Comparison of ENCODE assay signal across 13 cellular contexts in genomic region chr7:130143986-130144618, GRCh38.
DNase-seq lines count a peak whose midpoint lies in the region; ATAC-seq and TF ChIP-seq lines count a peak whose summit lies in the region.
"Had no signal": no experiment of that assay in that cellular context is flagged by ENCODE, and none has a peak within 500 bp of the region (broad histone marks: within the 10 kb centered on the region; RNA-seq: fewer than 3 reads in every experiment).

No MANE protein-coding gene starts in this region.

- H3K4me1 ChIP-seq in GM23248 (ENCODE audit: insufficient read depth) = peaks cover 21% of the 10 kb centered on the region
- peaks cover 12% of the 10 kb centered on the region for H3K4me1 ChIP-seq in RWPE2 (ENCODE audit: insufficient read depth, poor library complexity, severe bottlenecking)
- peaks cover 29% of the 10 kb centered on the region for H3K4me1 ChIP-seq in osteoblast (ENCODE audit: insufficient read depth, low read length)

- peak overlapping the region; percentile 52 for H3K4me2 ChIP-seq in GM23248 (ENCODE audit: unreplicated experiment)
- peak overlapping the region; percentile 43 for H3K4me2 ChIP-seq in osteoblast (ENCODE audit: insufficient read depth, low read length)

- no peak overlapping the region for H3K9ac ChIP-seq in GM23248

- H3K27ac ChIP-seq in GM23248 (no peak overlapping the region; the same call in 1 of the 2 replicates), RWPE2 (ENCODE audit: poor library complexity, severe bottlenecking) (peak overlapping the region; percentile 81), osteoblast (ENCODE audit: low read depth, low read length) (peak overlapping the region; percentile 49)

- H3K36me3 ChIP-seq in GM23248 (ENCODE audit: low read depth) = no peaks in the 10 kb centered on the region
- no peaks in the 10 kb centered on the region for H3K36me3 ChIP-seq in RWPE2 (ENCODE audit: low read depth)
- H3K36me3 ChIP-seq in osteoblast (ENCODE audit: insufficient read depth, low read length) = no peaks in the 10 kb centered on the region

- 65 to 69% methylated on average over 8 of the region's 8 CpGs for WGBS in GM23248 (ENCODE audit: low coverage in 1 of 2, low lambda C conversion rate in 2 of 2, missing lambda C conversion rate in 2 of 2), 2 experiments

- H3K79me2 ChIP-seq in GM23248 (ENCODE audit: insufficient read depth) = no peaks in the 10 kb centered on the region
- H3K79me2 ChIP-seq in osteoblast (ENCODE audit: insufficient read depth, low read length) = no peaks in the 10 kb centered on the region

- H3F3A ChIP-seq in GM23248 (ENCODE audit: insufficient read depth) = peaks cover 7% of the 10 kb centered on the region; the same call in 1 of the 2 replicates

- H4K20me1 ChIP-seq in GM23248 (ENCODE audit: insufficient read depth) (no peaks in the 10 kb centered on the region), osteoblast (ENCODE audit: insufficient read depth, low read length) (no peaks in the 10 kb centered on the region)

- TF ChIP-seq CTCF in RWPE2 (IDR thresholded peaks at IDR 0.05; ENCODE audit: poor library complexity, severe bottlenecking) (no peak), osteoblast (IDR thresholded peaks at IDR 0.05; ENCODE audit: extremely low read depth, low read depth, low read length) (no peak)

- ATAC-seq in RWPE2 (ENCODE audit: low read depth) (peak; percentile 26; the same call in 2 of the 3 replicates), GM18861 (IDR thresholded peaks at IDR 0.05; ENCODE audit: unreplicated experiment) (no peak)

- H3K9me2 ChIP-seq in GM23248 (ENCODE audit: insufficient read depth) = no peaks in the 10 kb centered on the region

- H3K4me3 ChIP-seq in GM23248 (0 out of 2 replicates have a peak overlapping the region, but pooled peaks have one; percentile 4), RWPE2 (ENCODE audit: severe bottlenecking) (no peak overlapping the region), osteoblast (ENCODE audit: insufficient read depth, low read length) (no peak overlapping the region)

- in situ Hi-C loops in GM23248 (cut with MboI) = no loop called here
- in situ Hi-C loops in KBM-7 (cut with MboI; ENCODE audit: low pct_unique_long_range_greater_than_20kb, low sequenced_read_pairs) = no loop called here

- no peaks in the 10 kb centered on the region for H3K27me3 ChIP-seq in GM23248 (replicated peaks; ENCODE audit: insufficient read depth)
- H3K27me3 ChIP-seq in RWPE2 (ENCODE audit: insufficient read depth, poor library complexity, severe bottlenecking) = no peaks in the 10 kb centered on the region
- no peaks in the 10 kb centered on the region for H3K27me3 ChIP-seq in osteoblast (ENCODE audit: insufficient read depth, low read length)

- H2AFZ ChIP-seq in GM23248 (no peak overlapping the region), osteoblast (ENCODE audit: low read length) (no peak overlapping the region)

- no peaks in the 10 kb centered on the region for H3K9me3 ChIP-seq in GM23248 (ENCODE audit: low read depth)
- no peaks in the 10 kb centered on the region for H3K9me3 ChIP-seq in RWPE2 (ENCODE audit: severe bottlenecking)
- no peaks in the 10 kb centered on the region for H3K9me3 ChIP-seq in osteoblast (ENCODE audit: low read depth, low read length)

- no peak for DNase-seq in GM23248
- no peak for DNase-seq in RWPE2 (ENCODE audit: low spot score)
- peak; percentile 27 for DNase-seq in iPS-NIHi11 (ENCODE audit: low spot score)
- DNase-seq in osteoblast (ENCODE audit: insufficient read length, low spot score, missing footprints) = no peak
- no peak for DNase-seq in NCI-H82 (lab: John Stamatoyannopoulos, UW)
- no peak for DNase-seq in GM19238 (ENCODE audit: insufficient read length, low spot score)
- no peak for DNase-seq in KBM-7
- DNase-seq: activated gamma-delta T cell, AML-193, anterior cingulate cortex, DMS 273 treated with DMSO at 0.1 percent for 48 hours, NCI-H1048 had no signal
